Comparison of ENCODE assay signal across 1 cellular context in the genomic region with DNA sequence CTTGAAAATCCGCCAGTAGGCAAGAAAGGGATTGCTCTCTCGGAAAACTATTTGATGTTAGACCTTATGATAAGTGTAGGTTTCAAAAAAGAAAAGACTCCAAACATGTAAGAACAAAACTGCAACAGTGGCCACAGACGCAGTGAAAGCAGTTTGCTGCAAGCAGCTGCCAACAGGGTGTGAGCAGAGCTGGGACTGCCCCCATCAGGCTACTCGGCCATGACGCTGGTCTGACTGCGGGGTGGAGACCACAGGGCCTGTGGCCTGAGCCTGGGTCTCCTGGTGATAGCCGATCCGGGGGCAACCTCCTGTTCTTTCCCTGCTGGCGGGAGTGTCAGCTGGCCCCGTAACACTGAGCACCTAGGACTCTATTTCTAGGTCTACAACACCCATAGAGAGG.
TF ChIP-seq lines count a peak whose summit lies in the region.

No MANE protein-coding gene starts in this region.

TF ChIP-seq in WTC11, 78 proteins besides CTCF, POLR2A, EP300 and RAD21 (continued from another document):
- no peak for TF ChIP-seq ZNF263 (CRISPR knock-in tag; IDR thresholded peaks at IDR 0.05; ENCODE audit: low read depth)
- no peak for TF ChIP-seq NR3C1 (CRISPR knock-in tag; conservative IDR thresholded peaks at IDR 0.05; ENCODE audit: low read depth)
- TF ChIP-seq, protein P1, sequence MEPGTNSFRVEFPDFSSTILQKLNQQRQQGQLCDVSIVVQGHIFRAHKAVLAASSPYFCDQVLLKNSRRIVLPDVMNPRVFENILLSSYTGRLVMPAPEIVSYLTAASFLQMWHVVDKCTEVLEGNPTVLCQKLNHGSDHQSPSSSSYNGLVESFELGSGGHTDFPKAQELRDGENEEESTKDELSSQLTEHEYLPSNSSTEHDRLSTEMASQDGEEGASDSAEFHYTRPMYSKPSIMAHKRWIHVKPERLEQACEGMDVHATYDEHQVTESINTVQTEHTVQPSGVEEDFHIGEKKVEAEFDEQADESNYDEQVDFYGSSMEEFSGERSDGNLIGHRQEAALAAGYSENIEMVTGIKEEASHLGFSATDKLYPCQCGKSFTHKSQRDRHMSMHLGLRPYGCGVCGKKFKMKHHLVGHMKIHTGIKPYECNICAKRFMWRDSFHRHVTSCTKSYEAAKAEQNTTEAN (CRISPR knock-in tag; IDR thresholded peaks at IDR 0.05), result no peak
